30 cellular contexts compared by ENCODE assay signal in the genomic region with DNA sequence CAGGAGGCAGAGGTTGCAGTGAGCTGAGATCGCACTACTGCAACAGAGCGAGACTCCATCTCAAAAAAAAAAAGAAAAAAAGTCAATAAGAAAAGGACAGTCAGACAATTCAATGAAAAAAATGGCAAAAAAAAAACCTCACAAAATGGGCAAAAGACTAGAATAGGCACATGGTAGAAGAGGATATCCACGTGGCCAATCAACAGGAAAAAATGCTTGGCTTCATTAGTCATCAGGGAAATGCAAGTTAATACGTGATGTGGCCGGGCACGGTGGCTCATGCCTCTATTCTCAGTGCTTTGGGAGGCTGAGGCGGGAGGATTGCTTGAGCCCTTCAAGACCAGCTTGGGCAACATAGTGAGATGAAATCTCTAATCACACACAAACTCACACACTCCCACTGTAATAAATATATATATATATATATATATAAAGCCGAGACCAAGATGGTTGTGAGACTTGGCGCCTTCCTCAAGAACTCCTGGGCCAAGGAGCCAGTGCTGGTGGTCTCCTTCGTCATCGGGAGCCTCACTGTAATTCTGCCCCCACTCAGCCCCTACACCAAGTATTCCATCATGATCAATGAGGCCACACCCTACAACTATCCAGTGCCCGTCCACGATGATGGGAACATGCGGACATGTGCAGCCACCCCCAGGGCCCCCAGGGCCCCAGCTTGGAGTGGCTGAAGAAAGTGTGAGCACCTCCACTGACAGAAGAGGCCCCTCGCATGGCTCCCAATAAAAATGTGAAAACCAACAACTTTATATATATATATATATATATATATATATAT. TPM values are rescaled to one million over a fixed set of nuclear protein-coding genes. Genes with fewer than 3 reads are reported as not detected.
DNase-seq lines count a peak whose midpoint lies in the region; ATAC-seq and TF ChIP-seq lines count a peak whose summit lies in the region.
"Had no signal": no experiment of that assay in that cellular context is flagged by ENCODE, and none has a peak within 500 bp of the region (broad histone marks: within the 10 kb centered on the region; RNA-seq: fewer than 3 reads in every experiment).

No MANE protein-coding gene starts in this region.

- H3K36me3 ChIP-seq in sigmoid colon = no peaks in the 10 kb centered on the region
- H3K36me3 ChIP-seq in mucosa of descending colon (ENCODE audit: low read depth) = no peaks in the 10 kb centered on the region
- H3K36me3 ChIP-seq: colonic mucosa, left lung, prostate gland, tibial nerve had no signal

- WGBS in sigmoid colon, 2 donors = 91 to 94% methylated on average over 15 of the region's 15 CpGs

- H3K4me1 ChIP-seq in foreskin keratinocyte = no peaks in the 10 kb centered on the region
- peaks cover 0 to 4% (median 0%) of the 10 kb centered on the region in 4 donors for H3K4me1 ChIP-seq in sigmoid colon
- H3K4me1 ChIP-seq in mucosa of descending colon (ENCODE audit: low read depth) = no peaks in the 10 kb centered on the region
- H3K4me1 ChIP-seq: colonic mucosa, left lung, prostate gland had no signal

- H3K27me3 ChIP-seq in foreskin keratinocyte = peaks cover 11% of the 10 kb centered on the region
- H3K27me3 ChIP-seq in sigmoid colon = peaks cover 0 to 12% (median 0%) of the 10 kb centered on the region in 3 donors
- H3K27me3 ChIP-seq: colonic mucosa, left lung had no signal

- no peak for TF ChIP-seq POLR2A in sigmoid colon (IDR thresholded peaks at IDR 0.05)

- TF ChIP-seq CTCF in foreskin keratinocyte (conservative IDR thresholded peaks at IDR 0.05) (no peak), sigmoid colon (IDR thresholded peaks at IDR 0.05) (no peak), mucosa of descending colon (IDR thresholded peaks at IDR 0.05) (no peak)

- no peak for TF ChIP-seq EP300 in sigmoid colon (IDR thresholded peaks at IDR 0.05)

- DNase-seq in ELR (ENCODE audit: low read depth) = peak; percentile 54
- DNase-seq in RPMI7951 (ENCODE audit: low read depth) = peak; percentile 31
- DNase-seq in foreskin keratinocyte = peak; percentile 54 to 82
- DNase-seq in sigmoid colon = peak; percentile 43
- DNase-seq in activated naive CD4-positive, alpha-beta T cell treated with anti-CD3 and anti-CD28 coated beads, Interleukin-2, amount 50 U/mL, for 16 hours = no peak
- no peak for DNase-seq in mucosa of descending colon
- DNase-seq: activated CD4-positive, alpha-beta T cell treated with anti-CD3 and anti-CD28 coated beads for 1 hour; activated CD8-positive, alpha-beta T cell treated with anti-CD3 and anti-CD28 coated beads, Interleukin-2, amount 10 ng/mL, durations not matched to agents 7 days and 5 days; anterior cingulate cortex; Caco-2; colonic mucosa; DMS79; effector CD4-positive, alpha-beta T cell; glutamatergic neuron; left lung; NCI-H1417 treated with DMSO at 0.1 percent for 48 hours; NCI-H2029 treated with DMSO at 0.1 percent for 48 hours; NCI-H524; OCI-M1; Right ventricle myocardium superior; stimulated activated CD4-positive, alpha-beta T cell treated with anti-CD3 and anti-CD28 coated beads, Interleukin-15, amount 100 ng/mL, for 24 hours; stimulated activated CD4-positive, alpha-beta T cell treated with anti-CD3 and anti-CD28 coated beads, Interleukin-4, amount 100 ng/mL, for 4 hours; T-helper 2 cell had no signal

- intact Hi-C loops in sigmoid colon (cut with DNase I) = no loop called here
- intact Hi-C loops in mucosa of descending colon (cut with DNase I, micrococcal nuclease) = no loop called here

- H3K4me3 ChIP-seq in sigmoid colon (no peak overlapping the region), mucosa of descending colon (no peak overlapping the region)
- H3K4me3 ChIP-seq: colonic mucosa, left lung, prostate gland, tibial nerve had no signal

- ATAC-seq in foreskin keratinocyte (peak; percentile 77), mucosa of descending colon (no peak), GM18502 (IDR thresholded peaks at IDR 0.05; ENCODE audit: poor library complexity, unreplicated experiment) (no peak)
- ATAC-seq: activated CD8-positive, alpha-beta T cell treated with anti-CD3 and anti-CD28 coated beads, Interleukin-2, amount 10 ng/mL, durations not matched to agents 7 days and 5 days; left lung had no signal

- H3K27ac ChIP-seq in foreskin keratinocyte (no peak overlapping the region), sigmoid colon (no peak overlapping the region)
- H3K27ac ChIP-seq: C4-2B, colonic mucosa, KMS-11, left lung, prostate gland, tibial nerve had no signal

- no peaks in the 10 kb centered on the region for H3K9me3 ChIP-seq in sigmoid colon
- H3K9me3 ChIP-seq in mucosa of descending colon = no peaks in the 10 kb centered on the region
- H3K9me3 ChIP-seq: Caco-2, colonic mucosa, left lung, prostate gland, tibial nerve had no signal

RNA-seq across cellular contexts. Expression of a gene that starts 22.9 kb away (rescaled TPM):
- total RNA-seq in RPMI7951 (2014; rRNA removed; shearing (Covaris generic)) = not detected in 2 replicates
- total RNA-seq in foreskin keratinocyte (not detected in 2 replicates), sigmoid colon (1 to 10 TPM in 2 of 4 donors, under 1 TPM in 1, not detected in 1; 0.71 to 5.0 (median 1.1) TPM), mucosa of descending colon (under 1 TPM; 0.32 to 0.77 (median 0.35) TPM)
- polyA plus RNA-seq in foreskin keratinocyte (not detected in 2 replicates), sigmoid colon (10 to 100 TPM in 1 of 3 donors, not detected in 2; 15.6 TPM)
- total RNA-seq: activated CD8-positive, alpha-beta T cell treated with anti-CD3 and anti-CD28 coated beads, Interleukin-2, amount 10 ng/mL, durations not matched to agents 7 days and 5 days; activated T-helper 2 cell treated with anti-CD3 and anti-CD28 coated beads, Interferon-gamma antibody, Interleukin-2, Interleukin-4, amounts not matched to agents 10 μg/mL and 5 μg/mL and 100 μg/mL, durations not matched to agents 14 hours and 24 hours and 36 hours; Caco-2; epithelial cell of proximal tubule; tibial nerve had no signal

RNA-seq across cellular contexts. Expression of a gene that starts 35.2 kb away (rescaled TPM):
- total RNA-seq in RPMI7951 (2014; rRNA removed; shearing (Covaris generic)) = 10.5 and 14.0 TPM in 2 replicates
- total RNA-seq in foreskin keratinocyte (14.5 and 15.3 TPM in 2 replicates), sigmoid colon (10 to 100 TPM; 11.1 to 21.9 (median 18.4) TPM), mucosa of descending colon (10 to 100 TPM; 14.1 to 21.0 (median 15.0) TPM)
- polyA plus RNA-seq in foreskin keratinocyte (3.9 and 4.7 TPM in 2 replicates), sigmoid colon (10 to 100 TPM in 2 of 3 donors, 1 to 10 TPM in 1; 9.0 to 12.7 (median 10.2) TPM)

RNA-seq across cellular contexts. Expression of a gene that starts 39.9 kb away (rescaled TPM):
- total RNA-seq in RPMI7951 (2014; rRNA removed; shearing (Covaris generic)) = 31.2 and 38.9 TPM in 2 replicates
- 51.2 and 51.3 TPM in 2 replicates for total RNA-seq in foreskin keratinocyte
- polyA plus RNA-seq in foreskin keratinocyte = 56.8 and 68.5 TPM in 2 replicates
- total RNA-seq in sigmoid colon = 10 to 100 TPM; 31.0 to 40.5 (median 34.0) TPM
- 10 to 100 TPM; 33.8 to 74.4 (median 36.0) TPM for polyA plus RNA-seq in sigmoid colon
- total RNA-seq in mucosa of descending colon = 10 to 100 TPM; 33.0 to 43.6 (median 38.3) TPM

Comparison
In these comparisons a context has a peak if more than half of its experiments do, and no peak if none do; other contexts are left out.
1. DNase-seq: peak in ELR (single experiment), RPMI7951 (single experiment), foreskin keratinocyte (2 of 2) and sigmoid colon (single experiment); none in activated naive CD4-positive, alpha-beta T cell treated with anti-CD3 and anti-CD28 coated beads, Interleukin-2, amount 50 U/mL, for 16 hours (single experiment) and mucosa of descending colon (0 of 3).